1 cellular context compared by ENCODE assay signal in the genomic region with DNA sequence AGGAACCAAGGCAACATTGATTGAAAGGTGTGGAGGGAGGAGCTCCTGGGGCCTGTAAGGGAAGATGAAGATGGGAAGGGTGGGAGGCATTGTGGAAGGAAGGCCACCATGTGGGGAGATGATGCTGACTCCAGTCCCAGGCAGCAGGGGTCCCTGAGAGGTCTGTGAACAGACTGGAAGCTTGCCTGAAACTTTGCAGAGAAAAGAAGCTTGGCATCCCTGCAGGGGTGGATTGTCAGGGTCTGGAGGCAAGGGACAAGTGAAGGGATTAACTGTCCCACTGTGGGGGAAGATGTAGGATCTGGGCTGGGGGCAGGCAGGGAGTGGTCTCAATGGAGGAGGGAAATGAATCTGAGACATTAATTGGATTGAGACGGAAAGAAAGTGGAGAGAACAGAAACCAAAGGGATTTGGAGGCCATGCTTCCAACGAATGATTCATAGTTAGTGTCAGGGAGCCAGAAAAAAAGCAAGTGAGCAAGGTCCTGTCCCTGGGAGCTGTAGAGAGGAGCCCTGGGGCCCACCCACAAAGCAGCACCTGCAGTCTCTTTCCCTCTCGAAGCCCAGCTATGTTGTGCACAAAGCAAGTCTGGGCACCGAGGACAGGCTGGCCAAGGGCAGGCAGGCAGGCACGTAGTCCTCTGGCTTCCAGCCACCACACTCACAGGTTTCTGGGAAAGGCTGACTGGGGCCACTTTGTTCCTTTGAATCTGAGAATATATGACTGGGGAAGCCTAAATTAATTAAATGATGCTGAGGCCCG.
TF ChIP-seq lines count a peak whose summit lies in the region.

No MANE protein-coding gene starts in this region.

TF ChIP-seq in HepG2, 621 proteins besides CTCF, POLR2A, EP300 and RAD21:
- TF ChIP-seq ZNF441 (CRISPR knock-in tag; IDR thresholded peaks at IDR 0.05; ENCODE audit: borderline replicate concordance), result no peak
- no peak for TF ChIP-seq ZBTB8A (CRISPR knock-in tag; IDR thresholded peaks at IDR 0.05; ENCODE audit: borderline replicate concordance, low read depth)
- no peak for TF ChIP-seq ZNF143 (CRISPR knock-in tag; IDR thresholded peaks at IDR 0.05)
- TF ChIP-seq ZNF670 (CRISPR knock-in tag; IDR thresholded peaks at IDR 0.05; ENCODE audit: borderline replicate concordance), result no peak
- no peak for TF ChIP-seq ZNF10 (CRISPR knock-in tag; IDR thresholded peaks at IDR 0.05; ENCODE audit: borderline replicate concordance, low read depth)
- no peak for TF ChIP-seq SP5 (CRISPR knock-in tag; IDR thresholded peaks at IDR 0.05; ENCODE audit: borderline replicate concordance, low read depth)
- TF ChIP-seq DR1 (CRISPR knock-in tag; IDR thresholded peaks at IDR 0.05), result no peak
- no peak for TF ChIP-seq HDAC6 (IDR thresholded peaks at IDR 0.05; ENCODE audit: low read depth, low read length)
- no peak for TF ChIP-seq ZNF691 (CRISPR knock-in tag; IDR thresholded peaks at IDR 0.05; ENCODE audit: borderline replicate concordance, low read depth)
- no peak for TF ChIP-seq TBX2 (CRISPR knock-in tag; IDR thresholded peaks at IDR 0.05; ENCODE audit: borderline replicate concordance)
- TF ChIP-seq, protein P1, sequence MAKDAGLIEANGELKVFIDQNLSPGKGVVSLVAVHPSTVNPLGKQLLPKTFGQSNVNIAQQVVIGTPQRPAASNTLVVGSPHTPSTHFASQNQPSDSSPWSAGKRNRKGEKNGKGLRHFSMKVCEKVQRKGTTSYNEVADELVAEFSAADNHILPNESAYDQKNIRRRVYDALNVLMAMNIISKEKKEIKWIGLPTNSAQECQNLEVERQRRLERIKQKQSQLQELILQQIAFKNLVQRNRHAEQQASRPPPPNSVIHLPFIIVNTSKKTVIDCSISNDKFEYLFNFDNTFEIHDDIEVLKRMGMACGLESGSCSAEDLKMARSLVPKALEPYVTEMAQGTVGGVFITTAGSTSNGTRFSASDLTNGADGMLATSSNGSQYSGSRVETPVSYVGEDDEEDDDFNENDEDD (CRISPR knock-in tag; IDR thresholded peaks at IDR 0.05; ENCODE audit: borderline replicate concordance), result no peak
- TF ChIP-seq FOXO4 (CRISPR knock-in tag; conservative IDR thresholded peaks at IDR 0.05), result no peak
- no peak for TF ChIP-seq FOSL2 (CRISPR knock-in tag; IDR thresholded peaks at IDR 0.05)
- TF ChIP-seq SSRP1 (CRISPR knock-in tag; IDR thresholded peaks at IDR 0.05), result no peak
TF ChIP-seq in HepG2: peak in this region for 0.
